ENCODE assay signal across 14 cellular contexts in genomic region chr7:112129655-112130323, GRCh38.
A peak's percentile ranks its signal among the peaks of the same experiment; 100 is the strongest.
DNase-seq lines count a peak whose midpoint lies in the region.
"Had no signal": no experiment of that assay in that cellular context is flagged by ENCODE, and none has a peak within 500 bp of the region (broad histone marks: within the 10 kb centered on the region; RNA-seq: fewer than 3 reads in every experiment).

No MANE protein-coding gene starts in this region.

- DNase-seq in NCI-H187 (lab: John Stamatoyannopoulos, UW) (peak; percentile 22 to 40), NCI-H187 treated with DMSO at 0.1 percent for 48 hours (lab: John Stamatoyannopoulos, UW) (no peak), SHP77 treated with DMSO at 0.1 percent for 48 hours (lab: John Stamatoyannopoulos, UW) (peak; percentile 3), iPS-NIHi11 (ENCODE audit: low spot score) (peak; percentile 14), superior temporal gyrus (ENCODE audit: extremely low spot score) (peak; percentile 40), germinal center (ENCODE audit: low spot score) (no peak), ecto neural progenitor cell (ENCODE audit: low spot score) (no peak)
- no peak for DNase-seq in activated T-helper 1 cell treated with anti-CD3 and anti-CD28 coated beads, Interleukin-12 subunit alpha, Interleukin-12 subunit beta, Interleukin-2, Interleukin-4 antibody, amounts not matched to agents 30 ng/mL and 10 ng/mL and 1 ng/mL, durations not matched to agents 14 hours and 24 hours and 36 hours (ENCODE audit: low spot score)
- DNase-seq: activated CD8-positive, alpha-beta memory T cell treated with anti-CD3 and anti-CD28 coated beads, Interleukin-2, amount 10 ng/mL, durations not matched to agents 7 days and 5 days; DND-41; NCI-H1048; nucleus accumbens; stimulated activated CD4-positive, alpha-beta T cell treated with anti-CD3 and anti-CD28 coated beads, Interleukin-2, amount 100 ng/mL, for 24 hours; stimulated activated naive CD8-positive, alpha-beta T cell treated with anti-CD3 and anti-CD28 coated beads, Interleukin-15, amount 100 ng/mL, for 72 hours had no signal

- H3K4me3 Mint-ChIP-seq in activated T-helper 1 cell treated with anti-CD3 and anti-CD28 coated beads, Interleukin-12 subunit alpha, Interleukin-12 subunit beta, Interleukin-2, Interleukin-4 antibody, amounts not matched to agents 30 ng/mL and 10 ng/mL and 1 ng/mL, durations not matched to agents 14 hours and 24 hours and 36 hours: no peak overlapping the region
- H3K4me3 Mint-ChIP-seq: activated CD8-positive, alpha-beta memory T cell treated with anti-CD3 and anti-CD28 coated beads, Interleukin-2, amount 10 ng/mL, durations not matched to agents 7 days and 5 days; stimulated activated naive CD8-positive, alpha-beta T cell treated with anti-CD3 and anti-CD28 coated beads, Interleukin-15, amount 100 ng/mL, for 72 hours had no signal

- H3K27ac Mint-ChIP-seq in activated T-helper 1 cell treated with anti-CD3 and anti-CD28 coated beads, Interleukin-12 subunit alpha, Interleukin-12 subunit beta, Interleukin-2, Interleukin-4 antibody, amounts not matched to agents 30 ng/mL and 10 ng/mL and 1 ng/mL, durations not matched to agents 14 hours and 24 hours and 36 hours: no peak overlapping the region
- H3K27ac Mint-ChIP-seq: activated CD8-positive, alpha-beta memory T cell treated with anti-CD3 and anti-CD28 coated beads, Interleukin-2, amount 10 ng/mL, durations not matched to agents 7 days and 5 days; stimulated activated naive CD8-positive, alpha-beta T cell treated with anti-CD3 and anti-CD28 coated beads, Interleukin-15, amount 100 ng/mL, for 72 hours had no signal

- no peaks in the 10 kb centered on the region for H3K9me3 Mint-ChIP-seq in activated T-helper 1 cell treated with anti-CD3 and anti-CD28 coated beads, Interleukin-12 subunit alpha, Interleukin-12 subunit beta, Interleukin-2, Interleukin-4 antibody, amounts not matched to agents 30 ng/mL and 10 ng/mL and 1 ng/mL, durations not matched to agents 14 hours and 24 hours and 36 hours

- H3K27me3 Mint-ChIP-seq in activated T-helper 1 cell treated with anti-CD3 and anti-CD28 coated beads, Interleukin-12 subunit alpha, Interleukin-12 subunit beta, Interleukin-2, Interleukin-4 antibody, amounts not matched to agents 30 ng/mL and 10 ng/mL and 1 ng/mL, durations not matched to agents 14 hours and 24 hours and 36 hours (ENCODE audit: insufficient read depth): no peaks in the 10 kb centered on the region
- H3K27me3 Mint-ChIP-seq: stimulated activated naive CD8-positive, alpha-beta T cell treated with anti-CD3 and anti-CD28 coated beads, Interleukin-15, amount 100 ng/mL, for 72 hours had no signal

- no peaks in the 10 kb centered on the region for H3K36me3 Mint-ChIP-seq in activated T-helper 1 cell treated with anti-CD3 and anti-CD28 coated beads, Interleukin-12 subunit alpha, Interleukin-12 subunit beta, Interleukin-2, Interleukin-4 antibody, amounts not matched to agents 30 ng/mL and 10 ng/mL and 1 ng/mL, durations not matched to agents 14 hours and 24 hours and 36 hours (ENCODE audit: low read depth)
- H3K36me3 Mint-ChIP-seq: activated CD8-positive, alpha-beta memory T cell treated with anti-CD3 and anti-CD28 coated beads, Interleukin-2, amount 10 ng/mL, durations not matched to agents 7 days and 5 days had no signal

- intact Hi-C loops in activated T-helper 1 cell treated with anti-CD3 and anti-CD28 coated beads, Interleukin-12 subunit alpha, Interleukin-12 subunit beta, Interleukin-2, Interleukin-4 antibody, amounts not matched to agents 30 ng/mL and 10 ng/mL and 1 ng/mL, durations not matched to agents 14 hours and 24 hours and 36 hours (cut with micrococcal nuclease): no loop called here

- H3K4me1 Mint-ChIP-seq in activated T-helper 1 cell treated with anti-CD3 and anti-CD28 coated beads, Interleukin-12 subunit alpha, Interleukin-12 subunit beta, Interleukin-2, Interleukin-4 antibody, amounts not matched to agents 30 ng/mL and 10 ng/mL and 1 ng/mL, durations not matched to agents 14 hours and 24 hours and 36 hours (ENCODE audit: low read depth): no peaks in the 10 kb centered on the region
- H3K4me1 Mint-ChIP-seq: activated CD8-positive, alpha-beta memory T cell treated with anti-CD3 and anti-CD28 coated beads, Interleukin-2, amount 10 ng/mL, durations not matched to agents 7 days and 5 days; stimulated activated naive CD8-positive, alpha-beta T cell treated with anti-CD3 and anti-CD28 coated beads, Interleukin-15, amount 100 ng/mL, for 72 hours had no signal

Comparison
In these comparisons a context has a peak if more than half of its experiments do, and no peak if none do; other contexts are left out.
1. DNase-seq: peak in NCI-H187 (2 of 2), SHP77 treated with DMSO at 0.1 percent for 48 hours (single experiment), iPS-NIHi11 (single experiment) and superior temporal gyrus (single experiment); none in NCI-H187 treated with DMSO at 0.1 percent for 48 hours (single experiment), activated T-helper 1 cell treated with anti-CD3 and anti-CD28 coated beads, Interleukin-12 subunit alpha, Interleukin-12 subunit beta, Interleukin-2, Interleukin-4 antibody, amounts not matched to agents 30 ng/mL and 10 ng/mL and 1 ng/mL, durations not matched to agents 14 hours and 24 hours and 36 hours (single experiment), germinal center (single experiment) and ecto neural progenitor cell (single experiment).